Comparison of ENCODE assay signal across 8 cellular contexts in genomic region chr9:98191615-98192502, GRCh38. TPM values are rescaled to one million over a fixed set of nuclear protein-coding genes. Genes with fewer than 3 reads are reported as not detected.
A peak's percentile ranks its signal among the peaks of the same experiment; 100 is the strongest.
DNase-seq lines count a peak whose midpoint lies in the region; ATAC-seq and TF ChIP-seq lines count a peak whose summit lies in the region.

No MANE protein-coding gene starts in this region.

- intact Hi-C loops in PC-3 (cut with micrococcal nuclease), result loop anchor here (2.0 to 10.0 kb wide), 4 partner anchors 47 to 120 kb away; partner anchors contain the start of gene TRIM14

- POLR2A ChIA-PET in PC-3 (lab: Charles Lee; ENCODE audit: unreplicated experiment), result no interaction called here

- in situ Hi-C loops in astrocyte of the cerebellum (cut with HindIII; ENCODE audit: low sequenced_read_pairs), result no loop called here

- no peak for TF ChIP-seq CTCF in PC-3 (conservative IDR thresholded peaks at IDR 0.05; ENCODE audit: low read depth, low read length)
- TF ChIP-seq CTCF in astrocyte of the cerebellum (IDR thresholded peaks at IDR 0.05; ENCODE audit: low read depth, low read length, missing control alignments), result no peak

- H3K4me1 ChIP-seq in PC-3 (ENCODE audit: insufficient read depth, low read length) (no peaks in the 10 kb centered on the region; the same call in 1 of the 2 replicates), iPS-18a (ENCODE audit: control insufficient read depth, low read depth, low read length) (peaks cover 12% of the 10 kb centered on the region)

- peak overlapping the region; percentile 91 for H3K4me2 ChIP-seq in PC-3 (ENCODE audit: low read length)

- no peaks in the 10 kb centered on the region for H3K9me2 ChIP-seq in PC-3 (replicated peaks; ENCODE audit: low read length)

- H3K79me2 ChIP-seq in PC-3 (ENCODE audit: low read length), result no peaks in the 10 kb centered on the region

- H3K27me3 ChIP-seq in PC-3 (ENCODE audit: low read length), result no peaks in the 10 kb centered on the region
- H3K27me3 ChIP-seq in iPS-18a (ENCODE audit: control insufficient read depth, insufficient read depth, low read length), result peaks cover 6% of the 10 kb centered on the region

- H3F3A ChIP-seq in PC-3 (ENCODE audit: low read length, unreplicated experiment), result no peaks in the 10 kb centered on the region

- no peak overlapping the region for H3K27ac ChIP-seq in PC-3 (ENCODE audit: low read length)
- H3K27ac ChIP-seq in iPS-18a (ENCODE audit: low read length), result no peak overlapping the region

- no TSS peak for BruUV-seq in PC-3 (replicated peaks; lab: Mats Ljungman, UMichigan)

- H3K36me3 ChIP-seq in PC-3 (ENCODE audit: low read depth, low read length) (no peaks in the 10 kb centered on the region), iPS-18a (ENCODE audit: control insufficient read depth, low read depth, low read length) (no peaks in the 10 kb centered on the region)

- CTCF ChIA-PET in PC-3 (lab: Charles Lee), result no interaction called here

- ATAC-seq in GM21447 (IDR thresholded peaks at IDR 0.05; ENCODE audit: unreplicated experiment), result peak; percentile 19
- ATAC-seq in PC-3, result peak; percentile 58

- H3K9me3 ChIP-seq in PC-3 (ENCODE audit: low read length), result no peaks in the 10 kb centered on the region
- no peaks in the 10 kb centered on the region for H3K9me3 ChIP-seq in iPS-18a (ENCODE audit: control insufficient read depth, low read depth, low read length)

- DNase-seq in AG20443 (ENCODE audit: low spot score), result peak; percentile 39
- peak; percentile 9 for DNase-seq in PC-3
- no peak for DNase-seq in astrocyte of the cerebellum (ENCODE audit: low read depth)
- peak; percentile 19 for DNase-seq in stimulated activated CD4-positive, alpha-beta T cell treated with anti-CD3 and anti-CD28 coated beads, Interleukin-12 subunit alpha, Interleukin-12 subunit beta, amount 100 ng/mL, for 4 hours
- no peak for DNase-seq in midbrain (lab: John Stamatoyannopoulos, UW)
- no peak for DNase-seq in SW480 (ENCODE audit: low spot score)

- H3K4me3 ChIP-seq in PC-3 (ENCODE audit: low read length) (peak overlapping the region; percentile 78), astrocyte of the cerebellum (ENCODE audit: low read depth, low read length) (peak overlapping the region; percentile 63), iPS-18a (ENCODE audit: low read length) (peak overlapping the region; percentile 74)

- peak overlapping the region; percentile 93 for H2AFZ ChIP-seq in PC-3 (ENCODE audit: low read length)

- no peaks in the 10 kb centered on the region for H4K20me1 ChIP-seq in PC-3 (ENCODE audit: low read length)

- H3K9ac ChIP-seq in PC-3 (ENCODE audit: low read length) (peak overlapping the region; percentile 38), iPS-18a (ENCODE audit: low read length) (peak overlapping the region; percentile 13)

RNA-seq across cellular contexts. Expression of gene CORO2A, which starts 0.6 kb away (rescaled TPM):
- total RNA-seq in PC-3 (2014; rRNA removed), result 2.2 and 2.8 TPM in 2 replicates

Comparison
In these comparisons a context has a peak if more than half of its experiments do, and no peak if none do; other contexts are left out.
1. DNase-seq: peak in AG20443 (single experiment), PC-3 (single experiment) and stimulated activated CD4-positive, alpha-beta T cell treated with anti-CD3 and anti-CD28 coated beads, Interleukin-12 subunit alpha, Interleukin-12 subunit beta, amount 100 ng/mL, for 4 hours (single experiment); none in astrocyte of the cerebellum (single experiment), midbrain (single experiment) and SW480 (single experiment).
2. Peak in every context shown above with its lines, with median percentiles within 50 percentile points of each other: H3K4me3 ChIP-seq.